8 cellular contexts compared by ENCODE assay signal in genomic region chr9:115262477-115262876, GRCh38.
A peak's percentile ranks its signal among the peaks of the same experiment; 100 is the strongest.
DNase-seq lines count a peak whose midpoint lies in the region; ATAC-seq, FAIRE-seq and TF ChIP-seq lines count a peak whose summit lies in the region.

No MANE protein-coding gene starts in this region.

- peak; percentile 100 for FAIRE-seq in keratinocyte (lab: Jason Lieb, UNC)

- H3K4me2 ChIP-seq in SK-N-SH (peak overlapping the region; percentile 3; the same call in 1 of the 2 replicates), keratinocyte (ENCODE audit: control insufficient read depth, extremely low read depth, insufficient read depth, low read depth, low read length) (peak overlapping the region; percentile 89)

- TF ChIP-seq RAD21 in SK-N-SH (IDR thresholded peaks at IDR 0.05; ENCODE audit: low read length): no peak; the same call in 1 of the 2 replicates

- dilution Hi-C loops in keratinocyte (cut with MboI; ENCODE audit: extremely low pct_ligation_motif_present, low sequenced_read_pairs): no loop called here

- H3K9ac ChIP-seq in SK-N-SH (peak overlapping the region; percentile 48; the same call in 1 of the 2 replicates), keratinocyte (ENCODE audit: control insufficient read depth, extremely low read depth, insufficient read depth, low read length) (peak overlapping the region; percentile 77)

- POLR2A ChIA-PET in SK-N-SH (lab: Yijun Ruan, JAX): no interaction called here

- H3K4me1 Mint-ChIP-seq in endothelial cell (ENCODE audit: unreplicated experiment): no peaks in the 10 kb centered on the region

- H3K9me1 ChIP-seq in keratinocyte (ENCODE audit: control insufficient read depth, extremely low read depth, insufficient read depth, low read length): no peaks in the 10 kb centered on the region

- ATAC-seq in HG03354 (IDR thresholded peaks at IDR 0.05; ENCODE audit: poor library complexity, severe bottlenecking, unreplicated experiment): no peak

- H3K79me2 ChIP-seq in SK-N-SH (ENCODE audit: insufficient read depth): no peaks in the 10 kb centered on the region
- no peaks in the 10 kb centered on the region for H3K79me2 ChIP-seq in keratinocyte (ENCODE audit: control insufficient read depth, insufficient read depth, low read length)

- H3K4me1 ChIP-seq in SK-N-SH (ENCODE audit: control insufficient read depth in 1 of 2, insufficient read depth in 2 of 2, low read depth in 1 of 2, low read length in 1 of 2) (peaks cover 21 to 29% of the 10 kb centered on the region in 2 experiments), keratinocyte (ENCODE audit: control insufficient read depth, extremely low read depth, insufficient read depth, low read length) (peaks cover 42% of the 10 kb centered on the region)

- H3K9me3 Mint-ChIP-seq in endothelial cell (ENCODE audit: unreplicated experiment): no peaks in the 10 kb centered on the region

- H3K4me3 Mint-ChIP-seq in endothelial cell (ENCODE audit: unreplicated experiment): no peak overlapping the region

- no peaks in the 10 kb centered on the region for H3K36me3 Mint-ChIP-seq in endothelial cell (ENCODE audit: low read depth, unreplicated experiment)

- H3K27ac ChIP-seq in SK-N-SH (ENCODE audit: low read depth in 2 of 2, low read length in 1 of 2): peak overlapping the region; percentile 94 to 96
- peak overlapping the region; percentile 100 for H3K27ac ChIP-seq in keratinocyte (ENCODE audit: control insufficient read depth, insufficient read depth, low read length)

- H3K27me3 ChIP-seq in SK-N-SH (ENCODE audit: insufficient read depth) (no peaks in the 10 kb centered on the region), keratinocyte (ENCODE audit: control insufficient read depth, extremely low read depth, insufficient read depth, low read length) (no peaks in the 10 kb centered on the region)

- H3K9me2 ChIP-seq in SK-N-SH: no peaks in the 10 kb centered on the region

- CTCF ChIA-PET in SK-N-SH (lab: Yijun Ruan, JAX): no interaction called here

- no peak overlapping the region for H3K27ac Mint-ChIP-seq in endothelial cell (ENCODE audit: unreplicated experiment)

- H3K27me3 Mint-ChIP-seq in endothelial cell (ENCODE audit: unreplicated experiment): peaks cover 1% of the 10 kb centered on the region

- H3K9me3 ChIP-seq in SK-N-SH: no peaks in the 10 kb centered on the region
- no peaks in the 10 kb centered on the region for H3K9me3 ChIP-seq in keratinocyte (ENCODE audit: control insufficient read depth, low read depth, low read length)

- DNase-seq in AG09319 (ENCODE audit: extremely low read depth, low read depth) (peak; percentile 71), NAMALWA (ENCODE audit: low spot score) (peak; percentile 52), SK-N-SH (peak; percentile 73), keratinocyte (ENCODE audit: low read depth, low spot score) (peak; percentile 100), 8988T (no peak), middle frontal gyrus (ENCODE audit: extremely low spot score, low spot score) (no peak), endothelial cell (ENCODE audit: low spot score) (no peak)

- peak; percentile 98 for TF ChIP-seq EP300 in SK-N-SH (IDR thresholded peaks at IDR 0.05; ENCODE audit: borderline replicate concordance in 1 of 2, low read depth in 1 of 2, low read length in 1 of 2)

- H4K20me1 ChIP-seq in SK-N-SH (ENCODE audit: insufficient read depth) (no peaks in the 10 kb centered on the region), keratinocyte (ENCODE audit: control insufficient read depth, extremely low read depth, insufficient read depth, low read length) (no peaks in the 10 kb centered on the region)

- H3K36me3 ChIP-seq in SK-N-SH (replicated peaks in 1 of 2; ENCODE audit: control insufficient read depth in 1 of 2, insufficient read depth in 2 of 2, low read length in 1 of 2): no peaks in the 10 kb centered on the region
- no peaks in the 10 kb centered on the region for H3K36me3 ChIP-seq in keratinocyte (ENCODE audit: control insufficient read depth in 2 of 2, extremely low read depth in 1 of 2, insufficient read depth in 2 of 2, low read length in 2 of 2)

- H2AFZ ChIP-seq in SK-N-SH (ENCODE audit: low read depth) (no peak overlapping the region), keratinocyte (ENCODE audit: control insufficient read depth, low read length) (no peak overlapping the region)

- peaks cover 48% of the 10 kb centered on the region for H3F3A ChIP-seq in SK-N-SH (replicated peaks; ENCODE audit: insufficient read depth)

- no peak overlapping the region for H3K4me3 ChIP-seq in SK-N-SH (ENCODE audit: low read depth in 2 of 2, low read length in 1 of 2)
- peak overlapping the region in 1 of 3 experiments; percentile 44 for H3K4me3 ChIP-seq in keratinocyte (ENCODE audit: control insufficient read depth in 2 of 3, extremely low read depth in 1 of 3, insufficient read depth in 2 of 3, low read depth in 1 of 3, low read length in 3 of 3)

- TF ChIP-seq CTCF in AG09319 (IDR thresholded peaks at IDR 0.05; ENCODE audit: low read depth, low read length): no peak
- no peak for TF ChIP-seq CTCF in SK-N-SH (IDR thresholded peaks at IDR 0.05)
- TF ChIP-seq CTCF in keratinocyte (optimal IDR thresholded peaks at IDR 0.05 in 1 of 3, IDR thresholded peaks at IDR 0.05 in 1 of 3, conservative IDR thresholded peaks at IDR 0.05 in 1 of 3; ENCODE audit: extremely low read depth in 1 of 3, insufficient read depth in 2 of 3, low read length in 3 of 3): no peak
- TF ChIP-seq CTCF in endothelial cell (IDR thresholded peaks at IDR 0.05; ENCODE audit: unreplicated experiment): no peak

TF ChIP-seq in SK-N-SH, 30 proteins besides CTCF, POLR2A, EP300 and RAD21 (continues in another document):
- no peak for TF ChIP-seq ELF1 (IDR thresholded peaks at IDR 0.05)
- no peak for TF ChIP-seq MEF2A (IDR thresholded peaks at IDR 0.05; ENCODE audit: borderline replicate concordance, low read depth)
- TF ChIP-seq FOXJ3 (CRISPR knock-in tag; IDR thresholded peaks at IDR 0.05): peak; percentile 100
- peak; percentile 76 for TF ChIP-seq JUND (IDR thresholded peaks at IDR 0.05)
- TF ChIP-seq PBX3 (IDR thresholded peaks at IDR 0.05): peak; percentile 97
- 0 out of 2 replicates have a peak, but pooled peaks have one; percentile 7 for TF ChIP-seq GABPA (IDR thresholded peaks at IDR 0.05; ENCODE audit: low read depth)
- no peak for TF ChIP-seq NRF1 (IDR thresholded peaks at IDR 0.05; ENCODE audit: low read depth, low read length)
- peak; percentile 96 for TF ChIP-seq POLR2AphosphoS5 (IDR thresholded peaks at IDR 0.05; ENCODE audit: low read depth, low read length)
- TF ChIP-seq YY1 (IDR thresholded peaks at IDR 0.05; ENCODE audit: low read depth): no peak
- TF ChIP-seq RFX5 (IDR thresholded peaks at IDR 0.05; ENCODE audit: low read length): peak; percentile 67; the same call in 1 of the 2 replicates
- TF ChIP-seq USF2 (IDR thresholded peaks at IDR 0.05; ENCODE audit: borderline replicate concordance, low read depth, low read length): no peak
- no peak; the same call in 1 of the 2 replicates for TF ChIP-seq SMC3 (IDR thresholded peaks at IDR 0.05; ENCODE audit: low read depth, low read length)
- peak; percentile 95 for TF ChIP-seq GATA2 (CRISPR knock-in tag; IDR thresholded peaks at IDR 0.05)
- TF ChIP-seq SIN3A (IDR thresholded peaks at IDR 0.05; ENCODE audit: borderline replicate concordance, low read depth, low read length): peak; percentile 89; the same call in 1 of the 2 replicates
- TF ChIP-seq TAF1 (IDR thresholded peaks at IDR 0.05; ENCODE audit: borderline replicate concordance, low read depth, low read length): peak; percentile 32; the same call in 1 of the 2 replicates
- TF ChIP-seq CHD2 (IDR thresholded peaks at IDR 0.05; ENCODE audit: low read length, partially characterized antibody): peak; percentile 85
- peak; percentile 50; the same call in 1 of the 2 replicates for TF ChIP-seq RXRA (IDR thresholded peaks at IDR 0.05; ENCODE audit: borderline replicate concordance, low read depth)
- TF ChIP-seq RCOR1 (IDR thresholded peaks at IDR 0.05; ENCODE audit: low read length): peak; percentile 98

Comparison
In these comparisons a context has a peak if more than half of its experiments do, and no peak if none do; other contexts are left out.
1. DNase-seq: peak in AG09319 (single experiment), NAMALWA (single experiment), SK-N-SH (single experiment) and keratinocyte (single experiment); none in 8988T (single experiment), middle frontal gyrus (single experiment) and endothelial cell (single experiment).